In genomic region chr12:12655061-12655460, GRCh38 we compare ENCODE assay signal across 18 cellular contexts. TPM values are rescaled to one million over a fixed set of nuclear protein-coding genes. Genes with fewer than 3 reads are reported as not detected.
"Had no signal": no experiment of that assay in that cellular context is flagged by ENCODE, and none has a peak within 500 bp of the region (broad histone marks: within the 10 kb centered on the region; RNA-seq: fewer than 3 reads in every experiment).

No MANE protein-coding gene starts in this region.

- H3K4me3 ChIP-seq: body of pancreas, colonic mucosa, esophagus muscularis mucosa, lower lobe of right lung, ovary, right lobe of liver, smooth muscle cell, stomach, testis had no signal

- H3K36me3 ChIP-seq: colonic mucosa, esophagus muscularis mucosa, lower lobe of right lung, ovary, right lobe of liver, stomach, WERI-Rb-1 had no signal

- DNase-seq: activated CD4-positive, alpha-beta T cell treated with anti-CD3 and anti-CD28 coated beads for 1 hour; activated gamma-delta T cell; activated T-cell treated with anti-CD3 and anti-CD28 coated beads, Interleukin-2, amount 50 U/mL, for 72 hours; body of pancreas; central memory CD4-positive, alpha-beta T cell; colonic mucosa; effector memory CD4-positive, alpha-beta T cell; left colon; lower lobe of right lung; ovary; right lobe of liver; stimulated activated CD4-positive, alpha-beta T cell treated with anti-CD3 and anti-CD28 coated beads, Interleukin-4, amount 100 ng/mL, for 1 hour; stomach; SW 1271; testis; WERI-Rb-1 had no signal

- H3K27ac ChIP-seq: body of pancreas, colonic mucosa, esophagus muscularis mucosa, lower lobe of right lung, ovary, right lobe of liver, stomach, testis, WERI-Rb-1 had no signal

- H3K4me1 ChIP-seq: colonic mucosa, testis had no signal

- H3K27me3 ChIP-seq: body of pancreas, colonic mucosa, esophagus muscularis mucosa, ovary, right lobe of liver, stomach, testis had no signal

- H3K9me3 ChIP-seq: body of pancreas, colonic mucosa, lower lobe of right lung, ovary, right lobe of liver, testis had no signal

- H3K4me2 ChIP-seq: smooth muscle cell had no signal

RNA-seq across cellular contexts. Expression of gene GPR19, which starts 40.9 kb away (rescaled TPM):
- total RNA-seq: body of pancreas, lower lobe of right lung had no signal
